Comparison of ENCODE assay signal across 10 cellular contexts in the genomic region with DNA sequence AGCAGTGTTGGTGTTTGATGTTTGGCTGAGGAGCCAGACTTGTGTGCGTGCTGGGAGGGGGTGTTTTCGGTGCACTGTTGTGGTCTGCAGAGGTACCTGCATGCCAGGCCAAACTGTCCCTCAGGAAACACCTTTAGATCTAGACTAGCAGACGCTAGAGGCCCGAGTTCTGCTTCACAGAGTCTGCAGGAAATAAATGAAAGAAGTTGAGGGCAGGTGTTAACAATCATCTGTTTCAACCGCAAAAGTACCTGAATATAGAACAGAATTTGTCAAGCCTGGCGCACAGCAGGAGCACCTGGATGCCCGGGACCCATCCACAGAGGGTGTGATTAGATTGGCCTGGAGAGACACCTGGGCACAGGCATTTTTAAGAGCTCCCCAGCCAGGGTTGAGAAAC. TPM values are rescaled to one million over a fixed set of nuclear protein-coding genes. Genes with fewer than 3 reads are reported as not detected.
DNase-seq lines count a peak whose midpoint lies in the region; ATAC-seq and TF ChIP-seq lines count a peak whose summit lies in the region.
"Had no signal": no experiment of that assay in that cellular context is flagged by ENCODE, and none has a peak within 500 bp of the region (broad histone marks: within the 10 kb centered on the region; RNA-seq: fewer than 3 reads in every experiment).

No MANE protein-coding gene starts in this region.

- intact Hi-C loops in natural killer cell (cut with micrococcal nuclease), result no loop called here
- intact Hi-C loops in esophagus squamous epithelium (cut with DNase I), result no loop called here

- TF ChIP-seq CTCF in natural killer cell (IDR thresholded peaks at IDR 0.05), result no peak
- no peak for TF ChIP-seq CTCF in esophagus squamous epithelium (IDR thresholded peaks at IDR 0.05)

- DNase-seq in natural killer cell (no peak), NCI-H2107 treated with DMSO at 0.1 percent for 48 hours (lab: John Stamatoyannopoulos, UW; ENCODE audit: unreplicated experiment) (peak; percentile 95), NCI-H1436 treated with DMSO at 0.1 percent for 48 hours (lab: John Stamatoyannopoulos, UW) (no peak), NCI-H128 (lab: John Stamatoyannopoulos, UW; ENCODE audit: unreplicated experiment) (no peak), esophagus squamous epithelium (lab: John Stamatoyannopoulos, UW) (no peak)
- DNase-seq in natural killer cell treated with Interleukin-12 subunit alpha and Interleukin-12 subunit beta and Interleukin-15 and Interleukin-18, amount 100 ng/mL, for 72 hours (ENCODE audit: low spot score), result no peak
- DNase-seq in activated T-cell treated with anti-CD3 and anti-CD28 coated beads, Interleukin-2, amount 50 U/mL, for 1 hour, result no peak

- H3K27me3 ChIP-seq in esophagus squamous epithelium, result no peaks in the 10 kb centered on the region

- H3K9me3 ChIP-seq in esophagus squamous epithelium, result no peaks in the 10 kb centered on the region

- no peaks in the 10 kb centered on the region for H3K36me3 Mint-ChIP-seq in natural killer cell
- H3K36me3 Mint-ChIP-seq in natural killer cell treated with Interleukin-12 subunit alpha and Interleukin-12 subunit beta and Interleukin-15 and Interleukin-18, amount 100 ng/mL, for 72 hours, result no peaks in the 10 kb centered on the region

- 75 to 79% methylated on average over 7 of the region's 7 CpGs for WGBS in esophagus squamous epithelium, 2 donors

- no peaks in the 10 kb centered on the region for H3K9me3 Mint-ChIP-seq in natural killer cell
- no peaks in the 10 kb centered on the region for H3K9me3 Mint-ChIP-seq in natural killer cell treated with Interleukin-12 subunit alpha and Interleukin-12 subunit beta and Interleukin-15 and Interleukin-18, amount 100 ng/mL, for 72 hours
- H3K9me3 Mint-ChIP-seq: nephron had no signal

- H3K27ac ChIP-seq in esophagus squamous epithelium, result no peak overlapping the region
- H3K27ac ChIP-seq: RWPE1 had no signal

- ATAC-seq in natural killer cell (peak; percentile 21 to 55 (median 39)), HG02885 (IDR thresholded peaks at IDR 0.05; ENCODE audit: poor library complexity, unreplicated experiment) (peak; percentile 52)
- ATAC-seq in natural killer cell treated with Interleukin-12 subunit alpha and Interleukin-12 subunit beta and Interleukin-15 and Interleukin-18, amount 100 ng/mL, for 72 hours, result no peak

- H3K4me1 Mint-ChIP-seq in natural killer cell, result peaks cover 7 to 8% of the 10 kb centered on the region in 2 donors
- H3K4me1 Mint-ChIP-seq in natural killer cell treated with Interleukin-12 subunit alpha and Interleukin-12 subunit beta and Interleukin-15 and Interleukin-18, amount 100 ng/mL, for 72 hours (ENCODE audit: low read depth in 2 of 2), result peaks cover 5 to 11% of the 10 kb centered on the region in 2 donors
- H3K4me1 Mint-ChIP-seq: nephron had no signal

- H3K4me3 Mint-ChIP-seq in natural killer cell, result no peak overlapping the region
- H3K4me3 Mint-ChIP-seq in natural killer cell treated with Interleukin-12 subunit alpha and Interleukin-12 subunit beta and Interleukin-15 and Interleukin-18, amount 100 ng/mL, for 72 hours, result no peak overlapping the region
- H3K4me3 Mint-ChIP-seq: nephron had no signal

- H3K27ac Mint-ChIP-seq in natural killer cell, result no peak overlapping the region
- H3K27ac Mint-ChIP-seq in natural killer cell treated with Interleukin-12 subunit alpha and Interleukin-12 subunit beta and Interleukin-15 and Interleukin-18, amount 100 ng/mL, for 72 hours, result peak overlapping the region in 1 of 2 donors; percentile 76
- H3K27ac Mint-ChIP-seq: nephron had no signal

- H3K27me3 Mint-ChIP-seq in natural killer cell (ENCODE audit: low read depth in 2 of 2), result peaks cover 0 to 4% of the 10 kb centered on the region in 2 donors
- peaks cover 0 to 6% of the 10 kb centered on the region in 2 donors for H3K27me3 Mint-ChIP-seq in natural killer cell treated with Interleukin-12 subunit alpha and Interleukin-12 subunit beta and Interleukin-15 and Interleukin-18, amount 100 ng/mL, for 72 hours

- no peak overlapping the region for H3K4me3 ChIP-seq in esophagus squamous epithelium

- TF ChIP-seq POLR2A in esophagus squamous epithelium (IDR thresholded peaks at IDR 0.05), result no peak

- no peaks in the 10 kb centered on the region for H3K4me1 ChIP-seq in esophagus squamous epithelium

- no peaks in the 10 kb centered on the region for H3K36me3 ChIP-seq in esophagus squamous epithelium

RNA-seq across cellular contexts. Expression of a gene that starts 40.5 kb away (rescaled TPM):
- 100 to 1,000 TPM; 128 to 197 (median 178) TPM for total RNA-seq in natural killer cell
- total RNA-seq in natural killer cell treated with Interleukin-12 subunit alpha and Interleukin-12 subunit beta and Interleukin-15 and Interleukin-18, amount 100 ng/mL, for 72 hours, result 10 to 100 TPM; 26.7 to 77.0 TPM
- total RNA-seq in esophagus squamous epithelium, result 10 to 100 TPM; 16.3 to 20.9 (median 16.8) TPM

Comparison
In these comparisons a context has a peak if more than half of its experiments do, and no peak if none do; other contexts are left out.
1. ATAC-seq: peak in natural killer cell (3 of 3) and HG02885 (single experiment); none in natural killer cell treated with Interleukin-12 subunit alpha and Interleukin-12 subunit beta and Interleukin-15 and Interleukin-18, amount 100 ng/mL, for 72 hours (0 of 2).